ENCODE assay signal across 18 cellular contexts in genomic region chr20:4905612-4906011, GRCh38.
"Had no signal": no experiment of that assay in that cellular context is flagged by ENCODE, and none has a peak within 500 bp of the region (broad histone marks: within the 10 kb centered on the region; RNA-seq: fewer than 3 reads in every experiment).

No MANE protein-coding gene starts in this region.

- H3K9me3 Mint-ChIP-seq: activated CD4-positive, alpha-beta T cell treated with anti-CD3 and anti-CD28 coated beads, Interleukin-2, amount 10 ng/mL, durations not matched to agents 7 days and 5 days; activated naive CD4-positive, alpha-beta T cell treated with anti-CD3 and anti-CD28 coated beads for 36 hours; activated T-cell treated with anti-CD3 and anti-CD28 coated beads, Interleukin-2, amount 50 U/mL, for 4 hours; naive thymus-derived CD8-positive, alpha-beta T cell; stimulated activated naive CD8-positive, alpha-beta T cell treated with anti-CD3 and anti-CD28 coated beads, Interleukin-15, amount 100 ng/mL, for 72 hours had no signal

- H3K27ac Mint-ChIP-seq: activated CD4-positive, alpha-beta T cell treated with anti-CD3 and anti-CD28 coated beads, Interleukin-2, amount 10 ng/mL, durations not matched to agents 7 days and 5 days; activated CD8-positive, alpha-beta T cell treated with anti-CD3 and anti-CD28 coated beads, Interleukin-2, amount 10 ng/mL, durations not matched to agents 7 days and 5 days; activated naive CD4-positive, alpha-beta T cell treated with anti-CD3 and anti-CD28 coated beads for 36 hours; stimulated activated naive CD8-positive, alpha-beta T cell treated with anti-CD3 and anti-CD28 coated beads, Interleukin-15, amount 100 ng/mL, for 72 hours had no signal

- H3K4me3 ChIP-seq: dorsolateral prefrontal cortex, ovary, psoas muscle, suprapubic skin had no signal

- H3K27me3 Mint-ChIP-seq: activated CD4-positive, alpha-beta T cell treated with anti-CD3 and anti-CD28 coated beads, Interleukin-2, amount 10 ng/mL, durations not matched to agents 7 days and 5 days; naive thymus-derived CD8-positive, alpha-beta T cell; stimulated activated naive CD8-positive, alpha-beta T cell treated with anti-CD3 and anti-CD28 coated beads, Interleukin-15, amount 100 ng/mL, for 72 hours had no signal

- H3K4me1 ChIP-seq: psoas muscle, suprapubic skin had no signal

- H3K4me3 Mint-ChIP-seq: activated CD4-positive, alpha-beta T cell treated with anti-CD3 and anti-CD28 coated beads, Interleukin-2, amount 10 ng/mL, durations not matched to agents 7 days and 5 days; activated CD8-positive, alpha-beta T cell treated with anti-CD3 and anti-CD28 coated beads, Interleukin-2, amount 10 ng/mL, durations not matched to agents 7 days and 5 days; activated naive CD4-positive, alpha-beta T cell treated with anti-CD3 and anti-CD28 coated beads for 36 hours; activated T-cell treated with anti-CD3 and anti-CD28 coated beads, Interleukin-2, amount 50 U/mL, for 4 hours; naive thymus-derived CD8-positive, alpha-beta T cell; stimulated activated naive CD8-positive, alpha-beta T cell treated with anti-CD3 and anti-CD28 coated beads, Interleukin-15, amount 100 ng/mL, for 72 hours had no signal

- H3K9me3 ChIP-seq: ovary, psoas muscle, suprapubic skin had no signal

- H3K36me3 ChIP-seq: brain microvascular endothelial cell, ovary had no signal

- H3K27me3 ChIP-seq: brain microvascular endothelial cell, dorsolateral prefrontal cortex, ovary, suprapubic skin had no signal

- H3K27ac ChIP-seq: brain microvascular endothelial cell, dorsolateral prefrontal cortex, ovary, psoas muscle, suprapubic skin had no signal

- DNase-seq: activated CD4-positive, alpha-beta T cell treated with anti-CD3 and anti-CD28 coated beads, Interleukin-2, amount 10 ng/mL, durations not matched to agents 7 days and 5 days; activated CD8-positive, alpha-beta T cell treated with anti-CD3 and anti-CD28 coated beads, Interleukin-2, amount 10 ng/mL, durations not matched to agents 7 days and 5 days; activated naive CD4-positive, alpha-beta T cell treated with anti-CD3 and anti-CD28 coated beads for 36 hours; activated T-cell treated with anti-CD3 and anti-CD28 coated beads, Interleukin-2, amount 50 U/mL, for 4 hours; anterior cingulate cortex; brain microvascular endothelial cell; central memory CD4-positive, alpha-beta T cell; dorsolateral prefrontal cortex; mesendoderm; naive thymus-derived CD8-positive, alpha-beta T cell; ovary; psoas muscle; right cardiac atrium; small intestine; stimulated activated CD4-positive, alpha-beta T cell treated with anti-CD3 and anti-CD28 coated beads, Interleukin-4, amount 100 ng/mL, for 1 hour; stimulated activated naive CD8-positive, alpha-beta T cell treated with anti-CD3 and anti-CD28 coated beads, Interleukin-15, amount 100 ng/mL, for 72 hours had no signal

- ATAC-seq: activated CD4-positive, CD25-positive, alpha-beta regulatory T cell treated with anti-CD3 and anti-CD28 coated beads, Interleukin-2, amount 50 U/mL, for 24 hours; activated CD8-positive, alpha-beta T cell treated with anti-CD3 and anti-CD28 coated beads, Interleukin-2, amount 10 ng/mL, durations not matched to agents 7 days and 5 days; activated T-cell treated with anti-CD3 and anti-CD28 coated beads, Interleukin-2, amount 50 U/mL, for 4 hours; naive thymus-derived CD8-positive, alpha-beta T cell; psoas muscle; right cardiac atrium; stimulated activated naive CD8-positive, alpha-beta T cell treated with anti-CD3 and anti-CD28 coated beads, Interleukin-15, amount 100 ng/mL, for 72 hours had no signal
